ENCODE assay signal across 8 cellular contexts in genomic region chr3:46931631-46932441, GRCh38.
DNase-seq lines count a peak whose midpoint lies in the region; TF ChIP-seq lines count a peak whose summit lies in the region.

No MANE protein-coding gene starts in this region.

- peaks cover 3% of the 10 kb centered on the region for H4K20me1 ChIP-seq in Loucy (ENCODE audit: insufficient read depth, low read length, poor library complexity, severe bottlenecking)

- H3K27ac ChIP-seq in stomach smooth muscle (ENCODE audit: low read length) = peak overlapping the region; percentile 96

- H2AFZ ChIP-seq in Loucy (ENCODE audit: low read length) = no peak overlapping the region

- peaks cover 20% of the 10 kb centered on the region for H3F3A ChIP-seq in Loucy (ENCODE audit: low read depth)

- peaks cover 83% of the 10 kb centered on the region for H3K79me2 ChIP-seq in Loucy (ENCODE audit: insufficient read depth, low read length)

- H3K27me3 ChIP-seq in Loucy (ENCODE audit: insufficient read depth, low read length, poor library complexity, severe bottlenecking) (no peaks in the 10 kb centered on the region), adipocyte (replicated peaks; ENCODE audit: control insufficient read depth, insufficient read depth, low read length) (no peaks in the 10 kb centered on the region), stomach smooth muscle (ENCODE audit: control insufficient read depth in 1 of 2, insufficient read depth in 2 of 2, low read length in 2 of 2) (no peaks in the 10 kb centered on the region)

- H3K36me3 ChIP-seq in Loucy (ENCODE audit: insufficient read depth, low read length) (peaks cover 39% of the 10 kb centered on the region), adipocyte (ENCODE audit: control insufficient read depth, insufficient read depth, low read length, severe bottlenecking) (peaks cover 11% of the 10 kb centered on the region), stomach smooth muscle (ENCODE audit: control insufficient read depth in 2 of 2, insufficient read depth in 2 of 2, low read length in 2 of 2) (peaks cover 2 to 4% of the 10 kb centered on the region in 2 donors)

- peak overlapping the region; percentile 79 for H3K4me2 ChIP-seq in Loucy (ENCODE audit: low read depth, low read length, poor library complexity, severe bottlenecking)

- H3K9me3 ChIP-seq in Loucy (ENCODE audit: insufficient read depth, low read depth, low read length) (no peaks in the 10 kb centered on the region; the same call in 1 of the 2 replicates), adipocyte (ENCODE audit: control insufficient read depth, low read length) (no peaks in the 10 kb centered on the region), stomach smooth muscle (ENCODE audit: control insufficient read depth in 2 of 2, low read length in 2 of 2) (no peaks in the 10 kb centered on the region)

- peak overlapping the region; percentile 73 for H3K9ac ChIP-seq in Loucy (ENCODE audit: low read depth, low read length, poor library complexity, severe bottlenecking)
- peak overlapping the region; percentile 1 for H3K9ac ChIP-seq in adipocyte (ENCODE audit: low read length)
- H3K9ac ChIP-seq in stomach smooth muscle (ENCODE audit: low read length in 2 of 2) = peak overlapping the region in 1 of 2 donors; percentile 55

- H3K4me1 ChIP-seq in Loucy (ENCODE audit: insufficient read depth, low read length, poor library complexity, severe bottlenecking) = peaks cover 76% of the 10 kb centered on the region
- peaks cover 69% of the 10 kb centered on the region for H3K4me1 ChIP-seq in adipocyte (ENCODE audit: control insufficient read depth, insufficient read depth, low read length)
- peaks cover 86% of the 10 kb centered on the region for H3K4me1 ChIP-seq in stomach smooth muscle (ENCODE audit: control insufficient read depth, insufficient read depth, low read length)

- in situ Hi-C loops in KBM-7 (cut with MboI; ENCODE audit: low pct_unique_long_range_greater_than_20kb, low sequenced_read_pairs) = no loop called here

- H3K4me3 ChIP-seq in Loucy (ENCODE audit: low read length, poor library complexity, severe bottlenecking) (peak overlapping the region; percentile 60), adipocyte (ENCODE audit: low read length) (peak overlapping the region; percentile 26), stomach smooth muscle (ENCODE audit: low read length in 2 of 2) (peak overlapping the region; percentile 32 to 62)

- no peaks in the 10 kb centered on the region for H3K9me2 ChIP-seq in Loucy (replicated peaks; ENCODE audit: low read depth, low read length)

- peak; percentile 30 to 33 for DNase-seq in AML-193 (lab: John Stamatoyannopoulos, UW)
- peak; percentile 36 for DNase-seq in adipocyte (ENCODE audit: low read depth)
- DNase-seq in iris pigment epithelial cell (ENCODE audit: low read depth) = peak; percentile 49
- no peak for DNase-seq in cerebellar nuclear complex (lab: John Stamatoyannopoulos, UW)
- no peak for DNase-seq in KBM-7
- DNase-seq in NCI-H2107 treated with DMSO at 0.1 percent for 48 hours (lab: John Stamatoyannopoulos, UW; ENCODE audit: unreplicated experiment) = no peak

- TF ChIP-seq CTCF in Loucy (conservative IDR thresholded peaks at IDR 0.05; ENCODE audit: low read length) = no peak

Comparison
In these comparisons a context has a peak if more than half of its experiments do, and no peak if none do; other contexts are left out.
1. DNase-seq: peak in AML-193 (2 of 2), adipocyte (single experiment) and iris pigment epithelial cell (single experiment); none in cerebellar nuclear complex (0 of 2), KBM-7 (single experiment) and NCI-H2107 treated with DMSO at 0.1 percent for 48 hours (single experiment).
2. Peak in every context shown above with its lines, with median percentiles within 50 percentile points of each other: H3K4me3 ChIP-seq.